In genomic region chr12:53995311-53996187, GRCh38 we compare ENCODE assay signal across 8 cellular contexts. TPM values are rescaled to one million over a fixed set of nuclear protein-coding genes. Genes with fewer than 3 reads are reported as not detected.
DNase-seq lines count a peak whose midpoint lies in the region; ATAC-seq and TF ChIP-seq lines count a peak whose summit lies in the region.
"Had no signal": no experiment of that assay in that cellular context is flagged by ENCODE, and none has a peak within 500 bp of the region (broad histone marks: within the 10 kb centered on the region; RNA-seq: fewer than 3 reads in every experiment).

No MANE protein-coding gene starts in this region.

- no peak overlapping the region for H3K9ac ChIP-seq in mucosa of rectum (ENCODE audit: low read depth in 1 of 2, low read length in 2 of 2)

- H3K4me3 ChIP-seq in GM23338 (peak overlapping the region; percentile 51), coronary artery (peak overlapping the region; percentile 70), mucosa of rectum (ENCODE audit: low read length in 2 of 2) (peak overlapping the region; percentile 56 to 63)

- peaks cover 46% of the 10 kb centered on the region for H3K4me1 Mint-ChIP-seq in GM23338

- ATAC-seq in GM23338 (peak; percentile 49), HG03520 (IDR thresholded peaks at IDR 0.05; ENCODE audit: unreplicated experiment) (no peak)

- peaks cover 3% of the 10 kb centered on the region; the same call in 2 of the 3 replicates for H3K9me3 Mint-ChIP-seq in GM23338

- DNase-seq in GM23338 (ENCODE audit: low spot score) (peak; percentile 88), NCI-H226 (peak; percentile 79), coronary artery (ENCODE audit: low spot score) (no peak), GM13977 (ENCODE audit: low spot score) (no peak), NK-92 (lab: John Stamatoyannopoulos, UW; ENCODE audit: unreplicated experiment) (no peak)

- peaks cover 12% of the 10 kb centered on the region for H4K20me1 ChIP-seq in GM23338 (replicated peaks; ENCODE audit: insufficient read depth)

- no peak overlapping the region for H3K27ac Mint-ChIP-seq in GM23338

- H3K4me3 Mint-ChIP-seq in GM23338 = peak overlapping the region; percentile 63

- in situ Hi-C loops in GM13977 (cut with MboI; ENCODE audit: low pct_unique_long_range_greater_than_20kb, low sequenced_read_pairs, unreplicated experiment) = no loop called here

- peak overlapping the region; percentile 74; the same call in 1 of the 2 replicates for H2AFZ ChIP-seq in GM23338

- H3K27ac ChIP-seq in GM23338 (ENCODE audit: low read depth) = no peak overlapping the region
- no peak overlapping the region for H3K27ac ChIP-seq in coronary artery
- H3K27ac ChIP-seq in mucosa of rectum (ENCODE audit: low read depth in 2 of 2, low read length in 2 of 2) = no peak overlapping the region

- TF ChIP-seq CTCF in GM23338 (conservative IDR thresholded peaks at IDR 0.05; ENCODE audit: low read depth in 2 of 2) (no peak), coronary artery (IDR thresholded peaks at IDR 0.05) (no peak), GM13977 (IDR thresholded peaks at IDR 0.05; ENCODE audit: extremely low read depth, insufficient read depth, missing control alignments) (no peak)

- H3K27me3 Mint-ChIP-seq in GM23338 (ENCODE audit: insufficient read depth, low read depth, poor library complexity) = peaks cover 100% of the 10 kb centered on the region

- H3K27me3 ChIP-seq in GM23338 (ENCODE audit: insufficient read depth) = peaks cover 100% of the 10 kb centered on the region
- peaks cover 88 to 94% of the 10 kb centered on the region in 2 donors for H3K27me3 ChIP-seq in mucosa of rectum (ENCODE audit: control insufficient read depth in 2 of 2, insufficient read depth in 2 of 2, low read length in 2 of 2)

- H3K36me3 ChIP-seq in GM23338 (ENCODE audit: insufficient read depth) (no peaks in the 10 kb centered on the region), mucosa of rectum (ENCODE audit: control insufficient read depth in 2 of 2, insufficient read depth in 2 of 2, low read length in 2 of 2) (no peaks in the 10 kb centered on the region)

- peaks cover 35% of the 10 kb centered on the region for H3F3A ChIP-seq in GM23338 (replicated peaks; ENCODE audit: low read depth)

- H3K9me3 ChIP-seq in mucosa of rectum (ENCODE audit: control insufficient read depth in 2 of 2, low read length in 2 of 2) = no peaks in the 10 kb centered on the region

- no peaks in the 10 kb centered on the region; the same call in 2 of the 3 replicates for H3K36me3 Mint-ChIP-seq in GM23338 (ENCODE audit: low read depth)

- H3K4me2 ChIP-seq in GM23338 = peak overlapping the region; percentile 81

- H3K4me1 ChIP-seq in GM23338 (ENCODE audit: insufficient read depth) (peaks cover 40% of the 10 kb centered on the region), mucosa of rectum (ENCODE audit: control insufficient read depth in 2 of 2, insufficient read depth in 2 of 2, low read length in 2 of 2) (peaks cover 18 to 20% of the 10 kb centered on the region in 2 donors)

- no peaks in the 10 kb centered on the region for H3K9me2 ChIP-seq in GM23338 (ENCODE audit: insufficient read depth)

- H3K79me2 ChIP-seq in GM23338 (replicated peaks; ENCODE audit: insufficient read depth) = no peaks in the 10 kb centered on the region

TF ChIP-seq in GM23338, 12 proteins besides CTCF, POLR2A, EP300 and RAD21 (continues in another document):
- no peak for TF ChIP-seq ZNF114 (CRISPR knock-in tag; IDR thresholded peaks at IDR 0.05)
- peak; percentile 62 for TF ChIP-seq EZH2 (IDR thresholded peaks at IDR 0.05; ENCODE audit: low read depth, unreplicated experiment)
- TF ChIP-seq STAT1 (IDR thresholded peaks at IDR 0.05; ENCODE audit: unreplicated experiment) = no peak
- no peak for TF ChIP-seq POLR2AphosphoS5 (IDR thresholded peaks at IDR 0.05; ENCODE audit: low read depth)
- peak; percentile 49 for TF ChIP-seq EZH2phosphoT487 (IDR thresholded peaks at IDR 0.05; ENCODE audit: unreplicated experiment)
- TF ChIP-seq ZNF331 (CRISPR knock-in tag; IDR thresholded peaks at IDR 0.05; ENCODE audit: low read depth) = no peak
- no peak for TF ChIP-seq NANOG (IDR thresholded peaks at IDR 0.05; ENCODE audit: borderline replicate concordance)
- 0 out of 2 replicates have a peak, but pooled peaks have one; percentile 10 for TF ChIP-seq ETS1 (IDR thresholded peaks at IDR 0.05)
- no peak for TF ChIP-seq JUNB (IDR thresholded peaks at IDR 0.05; ENCODE audit: unreplicated experiment)
- no peak for TF ChIP-seq CREB1 (CRISPR knock-in tag; IDR thresholded peaks at IDR 0.05; ENCODE audit: low read depth)
- TF ChIP-seq REST (IDR thresholded peaks at IDR 0.05; ENCODE audit: unreplicated experiment) = no peak

RNA-seq across cellular contexts. Expression of gene HOXC9, which starts 4.4 kb away (rescaled TPM):
- total RNA-seq in GM23338 (2014; rRNA removed; shearing (Covaris generic)) = not detected in 2 replicates
- polyA plus RNA-seq in GM23338 (2016; fragmentation: Nextera tagmentation; extraction: Ambion mirVana) = not detected in 2 replicates
- total RNA-seq: activated CD8-positive, alpha-beta memory T cell treated with anti-CD3 and anti-CD28 coated beads for 36 hours had no signal

RNA-seq across cellular contexts. Expression of gene HOXC10, which starts 10.6 kb away (rescaled TPM):
- total RNA-seq in GM23338 (2014; rRNA removed; shearing (Covaris generic)) = not detected in 2 replicates
- not detected in 2 replicates for polyA plus RNA-seq in GM23338 (2016; fragmentation: Nextera tagmentation; extraction: Ambion mirVana)
- total RNA-seq: activated CD8-positive, alpha-beta memory T cell treated with anti-CD3 and anti-CD28 coated beads for 36 hours had no signal

RNA-seq across cellular contexts. Expression of gene HOXC8, which starts 13.2 kb away (rescaled TPM):
- not detected in 2 replicates for total RNA-seq in GM23338 (2014; rRNA removed; shearing (Covaris generic))
- polyA plus RNA-seq in GM23338 (2016; fragmentation: Nextera tagmentation; extraction: Ambion mirVana) = not detected in 2 replicates
- total RNA-seq: activated CD8-positive, alpha-beta memory T cell treated with anti-CD3 and anti-CD28 coated beads for 36 hours had no signal

RNA-seq across cellular contexts. Expression of gene HOTAIR, which starts 20.8 kb away (rescaled TPM):
- not detected in 2 replicates for total RNA-seq in GM23338 (2014; rRNA removed; shearing (Covaris generic))
- not detected in 2 replicates for polyA plus RNA-seq in GM23338 (2016; fragmentation: Nextera tagmentation; extraction: Ambion mirVana)
- total RNA-seq: activated CD8-positive, alpha-beta memory T cell treated with anti-CD3 and anti-CD28 coated beads for 36 hours had no signal

RNA-seq across cellular contexts. Expression of gene HOXC11, which starts 22.6 kb away (rescaled TPM):
- not detected in 2 replicates for total RNA-seq in GM23338 (2014; rRNA removed; shearing (Covaris generic))
- not detected in 2 replicates for polyA plus RNA-seq in GM23338 (2016; fragmentation: Nextera tagmentation; extraction: Ambion mirVana)
- total RNA-seq: activated CD8-positive, alpha-beta memory T cell treated with anti-CD3 and anti-CD28 coated beads for 36 hours had no signal

Comparison
In these comparisons a context has a peak if more than half of its experiments do, and no peak if none do; other contexts are left out.
1. DNase-seq: peak in GM23338 (single experiment) and NCI-H226 (single experiment); none in coronary artery (single experiment), GM13977 (single experiment) and NK-92 (single experiment).
2. Peak in every context shown above with its lines, with median percentiles within 50 percentile points of each other: H3K4me3 ChIP-seq.